21 cellular contexts compared by ENCODE assay signal in genomic region chr20:2738734-2739398, GRCh38.
"Had no signal": no experiment of that assay in that cellular context is flagged by ENCODE, and none has a peak within 500 bp of the region (broad histone marks: within the 10 kb centered on the region; RNA-seq: fewer than 3 reads in every experiment).

No MANE protein-coding gene starts in this region.

- DNase-seq: activated B cell treated with CpG ODN at 0.5 μM for 24 hours; activated CD4-positive, alpha-beta memory T cell treated with anti-CD3 and anti-CD28 coated beads for 36 hours; activated CD4-positive, alpha-beta T cell treated with anti-CD3 and anti-CD28 coated beads for 4 hours; activated T-cell treated with anti-CD3 and anti-CD28 coated beads, Interleukin-2, amount 50 U/mL, for 4 hours; amniotic stem cell; endodermal cell; foreskin melanocyte; hypothalamus; left lung; mammary epithelial cell; midbrain; stimulated activated CD4-positive, alpha-beta T cell treated with anti-CD3 and anti-CD28 coated beads, Interleukin-12 subunit alpha, Interleukin-12 subunit beta, amount 100 ng/mL, for 4 hours; stimulated activated CD4-positive, alpha-beta T cell treated with anti-CD3 and anti-CD28 coated beads, Interleukin-1b, Interleukin-23, amount 100 ng/mL, for 48 hours; stimulated activated CD8-positive, alpha-beta memory T cell treated with anti-CD3 and anti-CD28 coated beads, Interleukin-4, amount 100 ng/mL, for 48 hours; stimulated activated naive CD4-positive, alpha-beta T cell had no signal

- H3K9me3 ChIP-seq: left lung, prostate gland, right atrium auricular region, tibial nerve had no signal

- H3K27me3 ChIP-seq: right atrium auricular region had no signal

- H3K4me3 Mint-ChIP-seq: activated B cell treated with CpG ODN at 0.5 μM for 24 hours; activated CD4-positive, alpha-beta memory T cell treated with anti-CD3 and anti-CD28 coated beads for 36 hours; activated T-cell treated with anti-CD3 and anti-CD28 coated beads, Interleukin-2, amount 50 U/mL, for 4 hours; endodermal cell had no signal

- H3K27me3 Mint-ChIP-seq: activated CD4-positive, alpha-beta memory T cell treated with anti-CD3 and anti-CD28 coated beads for 36 hours had no signal

- ATAC-seq: activated naive CD4-positive, alpha-beta T cell treated with anti-CD3 and anti-CD28 coated beads, Interleukin-2, amount 50 U/mL, for 72 hours; activated T-cell treated with anti-CD3 and anti-CD28 coated beads, Interleukin-2, amount 50 U/mL, for 4 hours; left lung had no signal

- H3K27ac ChIP-seq: cardiac muscle cell, epithelial cell of prostate, left lung, prostate gland, right atrium auricular region, tibial nerve had no signal

- H3K36me3 ChIP-seq: cardiac muscle cell, left lung, prostate gland, right atrium auricular region had no signal

- H3K36me3 Mint-ChIP-seq: activated CD4-positive, alpha-beta memory T cell treated with anti-CD3 and anti-CD28 coated beads for 36 hours; activated naive CD4-positive, alpha-beta T cell treated with anti-CD3 and anti-CD28 coated beads, Interleukin-2, amount 50 U/mL, for 72 hours had no signal

- H3K27ac Mint-ChIP-seq: activated B cell treated with CpG ODN at 0.5 μM for 24 hours; activated CD4-positive, alpha-beta memory T cell treated with anti-CD3 and anti-CD28 coated beads for 36 hours; endodermal cell had no signal

- H3K4me1 ChIP-seq: left lung, prostate gland, right atrium auricular region, tibial nerve had no signal

- H3K4me3 ChIP-seq: cardiac muscle cell, left lung, prostate gland, right atrium auricular region, tibial nerve had no signal

- H3K9me3 Mint-ChIP-seq: activated B cell treated with CpG ODN at 0.5 μM for 24 hours; activated CD4-positive, alpha-beta memory T cell treated with anti-CD3 and anti-CD28 coated beads for 36 hours; activated naive CD4-positive, alpha-beta T cell treated with anti-CD3 and anti-CD28 coated beads, Interleukin-2, amount 50 U/mL, for 72 hours; activated T-cell treated with anti-CD3 and anti-CD28 coated beads, Interleukin-2, amount 50 U/mL, for 4 hours had no signal
